In the genomic region with DNA sequence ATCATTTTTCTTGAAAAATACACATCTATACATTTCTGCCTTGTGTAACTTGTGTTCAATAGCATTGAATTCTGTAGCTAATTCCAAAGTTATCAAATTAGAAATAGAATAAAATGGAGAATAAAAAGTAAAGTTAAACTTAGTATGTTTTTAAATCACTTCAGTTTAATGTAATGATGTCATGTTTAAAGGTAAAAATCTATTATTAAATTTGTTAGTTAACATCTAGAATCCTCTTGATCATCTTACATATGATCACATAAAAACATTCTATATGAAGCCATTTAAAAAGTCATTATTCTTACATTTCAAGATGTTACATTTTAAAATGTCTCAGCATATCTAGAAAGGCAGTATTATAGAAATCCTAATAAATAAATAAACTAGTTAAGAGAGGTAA, we compare ENCODE assay signal across 18 cellular contexts.
DNase-seq lines count a peak whose midpoint lies in the region; ATAC-seq, FAIRE-seq and TF ChIP-seq lines count a peak whose summit lies in the region.
"Had no signal": no experiment of that assay in that cellular context is flagged by ENCODE, and none has a peak within 500 bp of the region (broad histone marks: within the 10 kb centered on the region; RNA-seq: fewer than 3 reads in every experiment).

No MANE protein-coding gene starts in this region.

- H3K79me2 ChIP-seq in HepG2 (ENCODE audit: insufficient read depth, low read length): no peaks in the 10 kb centered on the region

- no peak for TF ChIP-seq RAD21 in HepG2 (CRISPR knock-in tag; IDR thresholded peaks at IDR 0.05)

- intact Hi-C loops in HepG2 (cut with micrococcal nuclease; ENCODE audit: unreplicated experiment) (no loop called here), right lobe of liver (cut with DNase I) (no loop called here), thyroid gland (cut with DNase I) (no loop called here)

- no peak overlapping the region for H3K4me2 ChIP-seq in HepG2 (ENCODE audit: low read depth, low read length)

- TF ChIP-seq EP300 in HepG2 (IDR thresholded peaks at IDR 0.05; ENCODE audit: low read depth in 2 of 2, low read length in 2 of 2) (no peak), HepG2 (CRISPR knock-in tag; IDR thresholded peaks at IDR 0.05; ENCODE audit: borderline replicate concordance) (no peak)

- no peak overlapping the region for H3K4me3 ChIP-seq in HepG2 (replicated peaks in 1 of 3; ENCODE audit: insufficient read depth in 1 of 3, low read depth in 2 of 3, low read length in 3 of 3)
- no peak overlapping the region for H3K4me3 ChIP-seq in right lobe of liver
- H3K4me3 ChIP-seq in small intestine (ENCODE audit: low read depth in 1 of 2, low read length in 2 of 2): no peak overlapping the region
- H3K4me3 ChIP-seq in thyroid gland (replicated peaks in 1 of 3): no peak overlapping the region
- H3K4me3 ChIP-seq: BLaER1 treated with 17β-estradiol and CSF1 and Interleukin-3, amounts not matched to agents 10 nM and 100 nM; GM12878 had no signal

- FAIRE-seq in HepG2 (lab: Jason Lieb, UNC) (no peak), RCC 7860 (lab: Jason Lieb, UNC) (peak; percentile 35), frontal cortex (lab: Jason Lieb, UNC) (peak; percentile 6), small intestine (lab: Jason Lieb, UNC) (peak; percentile 62)

- H3K4me1 ChIP-seq in HepG2 (ENCODE audit: insufficient read depth, low read length) (no peaks in the 10 kb centered on the region), right lobe of liver (no peaks in the 10 kb centered on the region), small intestine (ENCODE audit: control insufficient read depth in 2 of 2, insufficient read depth in 1 of 2, low read depth in 1 of 2, low read length in 1 of 2) (no peaks in the 10 kb centered on the region), thyroid gland (no peaks in the 10 kb centered on the region)

- H3K9ac ChIP-seq in HepG2 (ENCODE audit: insufficient read depth, low read depth, low read length): no peak overlapping the region
- H3K9ac ChIP-seq: BLaER1 treated with 17β-estradiol and CSF1 and Interleukin-3, amounts not matched to agents 10 nM and 100 nM had no signal

- TF ChIP-seq POLR2A in HepG2 (IDR thresholded peaks at IDR 0.05; ENCODE audit: insufficient read depth in 1 of 2, low read depth in 2 of 2, low read length in 2 of 2): no peak
- no peak for TF ChIP-seq POLR2A in right lobe of liver (IDR thresholded peaks at IDR 0.05)
- TF ChIP-seq POLR2A in thyroid gland (IDR thresholded peaks at IDR 0.05): no peak

- TF ChIP-seq CTCF in HepG2 (CRISPR knock-in tag; IDR thresholded peaks at IDR 0.05): no peak
- TF ChIP-seq CTCF in right lobe of liver (IDR thresholded peaks at IDR 0.05): no peak
- no peak for TF ChIP-seq CTCF in thyroid gland (IDR thresholded peaks at IDR 0.05)

- H3K9me3 ChIP-seq in HepG2 (ENCODE audit: low read length) (no peaks in the 10 kb centered on the region), right lobe of liver (no peaks in the 10 kb centered on the region), small intestine (ENCODE audit: control insufficient read depth, low read depth) (no peaks in the 10 kb centered on the region), thyroid gland (no peaks in the 10 kb centered on the region)

- ATAC-seq in HepG2: no peak
- no peak for ATAC-seq in right lobe of liver
- ATAC-seq: GM12878 had no signal

- no peaks in the 10 kb centered on the region for H3K36me3 ChIP-seq in HepG2 (replicated peaks in 1 of 2; ENCODE audit: control insufficient read depth in 1 of 2, insufficient read depth in 2 of 2, low read length in 2 of 2)
- H3K36me3 ChIP-seq in right lobe of liver: no peaks in the 10 kb centered on the region
- no peaks in the 10 kb centered on the region for H3K36me3 ChIP-seq in small intestine (ENCODE audit: control insufficient read depth in 2 of 2, insufficient read depth in 2 of 2, low read length in 2 of 2)
- no peaks in the 10 kb centered on the region for H3K36me3 ChIP-seq in thyroid gland

- H3K27ac ChIP-seq in HepG2 (ENCODE audit: extremely low read length, insufficient read depth, low read length) (no peak overlapping the region), right lobe of liver (no peak overlapping the region), small intestine (ENCODE audit: low read depth in 1 of 2, low read length in 1 of 2) (no peak overlapping the region), thyroid gland (no peak overlapping the region)
- H3K27ac ChIP-seq: 22Rv1; BLaER1 treated with 17β-estradiol and CSF1 and Interleukin-3, amounts not matched to agents 10 nM and 100 nM had no signal

- in situ Hi-C loops in HepG2 (cut with HindIII; ENCODE audit: extremely low pct_ligation_motif_present, low pct_unique_long_range_greater_than_20kb): no loop called here

- CTCF ChIA-PET in HepG2 (lab: Yijun Ruan, JAX; ENCODE audit: low intra/inter-chr PET ratio, low total read pairs): no interaction called here

- no peak overlapping the region for H2AFZ ChIP-seq in HepG2 (ENCODE audit: low read length)

- no peaks in the 10 kb centered on the region for H4K20me1 ChIP-seq in HepG2 (ENCODE audit: insufficient read depth, low read length)
- H4K20me1 ChIP-seq: BLaER1 treated with 17β-estradiol and CSF1 and Interleukin-3, amounts not matched to agents 10 nM and 100 nM had no signal

- no peaks in the 10 kb centered on the region for H3K27me3 ChIP-seq in HepG2 (ENCODE audit: control insufficient read depth in 1 of 2, insufficient read depth in 2 of 2, low read length in 2 of 2)
- H3K27me3 ChIP-seq in right lobe of liver: no peaks in the 10 kb centered on the region
- no peaks in the 10 kb centered on the region for H3K27me3 ChIP-seq in small intestine (ENCODE audit: control insufficient read depth in 2 of 2, insufficient read depth in 2 of 2, low read length in 2 of 2)
- H3K27me3 ChIP-seq in thyroid gland: no peaks in the 10 kb centered on the region
- H3K27me3 ChIP-seq: BLaER1 treated with 17β-estradiol and CSF1 and Interleukin-3, amounts not matched to agents 10 nM and 100 nM had no signal

- POLR2A ChIA-PET in HepG2 (lab: Yijun Ruan, JAX): no interaction called here

- BruUV-seq in HepG2 (replicated peaks; lab: Mats Ljungman, UMichigan): no TSS peak

- DNase-seq in HepG2 (ENCODE audit: low spot score) (no peak), right lobe of liver (no peak), RCC 7860 (ENCODE audit: low spot score) (no peak), frontal cortex (ENCODE audit: low spot score in 2 of 2) (no peak), small intestine (no peak), glomerular visceral epithelial cell (ENCODE audit: extremely low spot score) (no peak), thyroid gland (no peak), mucosa of gallbladder (ENCODE audit: low spot score) (no peak)
- DNase-seq: CD4-positive, CD25-positive, alpha-beta regulatory T cell; CD8-positive, alpha-beta memory T cell; COR-L47; DMS153; DMS79 treated with DMSO at 0.1 percent for 48 hours; GOT3; H7 had no signal

TF ChIP-seq in HepG2, 621 proteins besides CTCF, POLR2A, EP300 and RAD21:
- no peak for TF ChIP-seq SP4 (CRISPR knock-in tag; IDR thresholded peaks at IDR 0.05)
- TF ChIP-seq ATF7 (IDR thresholded peaks at IDR 0.05): peak; percentile 62; the same call in 1 of the 2 replicates
- TF ChIP-seq ATF7 (CRISPR knock-in tag; IDR thresholded peaks at IDR 0.05): no peak
